25 cellular contexts compared by ENCODE assay signal in the genomic region with DNA sequence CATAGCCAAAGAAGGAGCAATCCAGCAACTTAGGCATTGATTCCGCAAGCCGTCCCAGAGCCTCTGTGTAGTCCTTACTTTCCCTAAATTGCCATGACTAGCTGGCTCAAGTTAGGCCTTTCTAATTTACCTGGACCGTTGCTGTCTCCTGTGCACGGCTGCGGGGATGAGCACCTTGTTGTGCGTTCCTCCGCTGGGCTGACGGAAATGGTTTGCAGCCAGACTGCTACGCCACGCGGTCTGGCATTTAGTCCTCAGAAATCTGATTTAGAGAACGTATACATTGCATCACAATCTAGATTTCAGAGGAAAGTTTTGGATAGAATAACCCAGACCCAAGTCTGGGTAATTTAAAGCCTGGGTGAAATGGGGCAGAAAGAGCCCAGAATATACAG.
DNase-seq lines count a peak whose midpoint lies in the region; FAIRE-seq and TF ChIP-seq lines count a peak whose summit lies in the region.
"Had no signal": no experiment of that assay in that cellular context is flagged by ENCODE, and none has a peak within 500 bp of the region (broad histone marks: within the 10 kb centered on the region; RNA-seq: fewer than 3 reads in every experiment).

No MANE protein-coding gene starts in this region.

- POLR2A ChIA-PET in Caco-2 (lab: Charles Lee), result no interaction called here

- TF ChIP-seq CTCF in 22Rv1 (IDR thresholded peaks at IDR 0.05) (no peak), Caco-2 (IDR thresholded peaks at IDR 0.05; ENCODE audit: insufficient read depth in 1 of 2, low read depth in 1 of 2, low read length in 1 of 2, severe bottlenecking in 1 of 2, unreplicated experiment in 1 of 2) (no peak), astrocyte (IDR thresholded peaks at IDR 0.05; ENCODE audit: insufficient read depth, low read depth, low read length) (no peak), thyroid gland (IDR thresholded peaks at IDR 0.05) (no peak)

- H3K27me3 Mint-ChIP-seq in Caco-2 (ENCODE audit: insufficient read depth, unreplicated experiment) (no peaks in the 10 kb centered on the region), astrocyte (ENCODE audit: low read depth, unreplicated experiment) (no peaks in the 10 kb centered on the region)
- H3K27me3 Mint-ChIP-seq: activated naive CD8-positive, alpha-beta T cell treated with anti-CD3 and anti-CD28 coated beads, Interleukin-2, amount 10 ng/mL, durations not matched to agents 7 days and 5 days; dendritic cell treated with granulocyte-macrophage colony-stimulating factor and Interleukin-4, amounts not matched to agents 40 ng/mL and 50 ng/mL, for 4 days; naive thymus-derived CD8-positive, alpha-beta T cell; stimulated activated naive CD8-positive, alpha-beta T cell treated with anti-CD3 and anti-CD28 coated beads, Interleukin-15, amount 100 ng/mL, for 72 hours had no signal

- H3K36me3 Mint-ChIP-seq in Caco-2 (ENCODE audit: insufficient read depth, unreplicated experiment) (no peaks in the 10 kb centered on the region), astrocyte (ENCODE audit: low read depth, unreplicated experiment) (no peaks in the 10 kb centered on the region)
- H3K36me3 Mint-ChIP-seq: activated naive CD8-positive, alpha-beta T cell treated with anti-CD3 and anti-CD28 coated beads, Interleukin-2, amount 10 ng/mL, durations not matched to agents 7 days and 5 days; naive thymus-derived CD8-positive, alpha-beta T cell had no signal

- BruUV-seq in Caco-2 (replicated peaks; lab: Mats Ljungman, UMichigan), result TSS peak; percentile 62

- H3K27me3 ChIP-seq in Caco-2 (replicated peaks; ENCODE audit: control insufficient read depth, insufficient read depth, low read length), result no peaks in the 10 kb centered on the region
- no peaks in the 10 kb centered on the region for H3K27me3 ChIP-seq in astrocyte (ENCODE audit: insufficient read depth, low read length)
- no peaks in the 10 kb centered on the region for H3K27me3 ChIP-seq in muscle layer of duodenum (ENCODE audit: low read depth, low read length)
- no peaks in the 10 kb centered on the region for H3K27me3 ChIP-seq in thyroid gland
- H3K27me3 ChIP-seq: ascending aorta; BLaER1 treated with 17β-estradiol and CSF1 and Interleukin-3, amounts not matched to agents 10 nM and 100 nM; gastroesophageal sphincter; left lung; tibial artery had no signal

- H3K27ac ChIP-seq in 22Rv1 (peak overlapping the region; percentile 62), astrocyte (ENCODE audit: low read depth, low read length) (no peak overlapping the region), muscle layer of duodenum (ENCODE audit: low read length) (peak overlapping the region; percentile 84), thyroid gland (no peak overlapping the region)
- H3K27ac ChIP-seq: ascending aorta; BLaER1 treated with 17β-estradiol and CSF1 and Interleukin-3, amounts not matched to agents 10 nM and 100 nM; gastroesophageal sphincter; left lung; tibial artery had no signal

- H3K4me2 ChIP-seq in astrocyte (ENCODE audit: low read length), result no peak overlapping the region

- peak overlapping the region; percentile 92 for H3K27ac Mint-ChIP-seq in Caco-2 (ENCODE audit: unreplicated experiment)
- peak overlapping the region; percentile 44 for H3K27ac Mint-ChIP-seq in astrocyte (ENCODE audit: unreplicated experiment)
- H3K27ac Mint-ChIP-seq: dendritic cell treated with granulocyte-macrophage colony-stimulating factor and Interleukin-4, amounts not matched to agents 40 ng/mL and 50 ng/mL, for 4 days had no signal

- H3K79me2 ChIP-seq in astrocyte (ENCODE audit: insufficient read depth, low read length), result no peaks in the 10 kb centered on the region

- DNase-seq in Caco-2, result no peak
- no peak for DNase-seq in astrocyte (ENCODE audit: low read depth)
- no peak for DNase-seq in thyroid gland
- no peak for DNase-seq in DMS 273 treated with DMSO at 0.1 percent for 48 hours (lab: John Stamatoyannopoulos, UW)
- no peak for DNase-seq in DMS53 (lab: John Stamatoyannopoulos, UW)
- DNase-seq: activated CD4-positive, CD25-positive, alpha-beta regulatory T cell treated with anti-CD3 and anti-CD28 coated beads, Interleukin-2, amount 50 U/mL, for 72 hours; activated naive CD8-positive, alpha-beta T cell treated with anti-CD3 and anti-CD28 coated beads, Interleukin-2, amount 10 ng/mL, durations not matched to agents 7 days and 5 days; activated T-cell treated with anti-CD3 and anti-CD28 coated beads for 4 hours; KBM-7; left lung; mesendoderm; naive thymus-derived CD8-positive, alpha-beta T cell; NCI-H1105; NCI-H187 treated with DMSO at 0.1 percent for 48 hours; NCI-H526 treated with DMSO at 0.1 percent for 48 hours; occipital lobe; stimulated activated naive CD8-positive, alpha-beta T cell treated with anti-CD3 and anti-CD28 coated beads, Interleukin-15, amount 100 ng/mL, for 72 hours; tibial artery had no signal

- H3K9ac ChIP-seq in astrocyte (ENCODE audit: low read length), result no peak overlapping the region
- H3K9ac ChIP-seq: BLaER1 treated with 17β-estradiol and CSF1 and Interleukin-3, amounts not matched to agents 10 nM and 100 nM had no signal

- intact Hi-C loops in Caco-2 (cut with micrococcal nuclease; ENCODE audit: unreplicated experiment), result no loop called here
- intact Hi-C loops in thyroid gland (cut with DNase I), result no loop called here

- H2AFZ ChIP-seq in astrocyte (ENCODE audit: low read depth, low read length), result no peak overlapping the region

- CTCF ChIA-PET in Caco-2 (lab: Charles Lee), result no interaction called here

- H3K4me3 ChIP-seq in Caco-2 (ENCODE audit: low read depth, low read length) (no peak overlapping the region), astrocyte (ENCODE audit: insufficient read depth, low read depth, low read length) (no peak overlapping the region), muscle layer of duodenum (ENCODE audit: low read depth in 1 of 2, low read length in 2 of 2) (peak overlapping the region in 1 of 2 donors; percentile 14), thyroid gland (replicated peaks in 1 of 3) (no peak overlapping the region)
- H3K4me3 ChIP-seq: ascending aorta; BLaER1 treated with 17β-estradiol and CSF1 and Interleukin-3, amounts not matched to agents 10 nM and 100 nM; gastroesophageal sphincter; left lung; tibial artery had no signal

- H3K9me3 ChIP-seq in Caco-2 (no peaks in the 10 kb centered on the region), astrocyte (ENCODE audit: insufficient read depth, low read depth, low read length) (no peaks in the 10 kb centered on the region), muscle layer of duodenum (ENCODE audit: control insufficient read depth in 1 of 2, low read length in 2 of 2) (no peaks in the 10 kb centered on the region), thyroid gland (no peaks in the 10 kb centered on the region)
- H3K9me3 ChIP-seq: ascending aorta; BLaER1 treated with 17β-estradiol and CSF1 and Interleukin-3, amounts not matched to agents 10 nM and 100 nM; gastroesophageal sphincter; left lung; tibial artery had no signal

- no peak for FAIRE-seq in astrocyte (lab: Jason Lieb, UNC)
- FAIRE-seq: HTR-8/SVneo had no signal

- peaks cover 60% of the 10 kb centered on the region for H3K4me1 ChIP-seq in Caco-2
- H3K4me1 ChIP-seq in astrocyte (ENCODE audit: insufficient read depth, low read length), result no peaks in the 10 kb centered on the region
- H3K4me1 ChIP-seq in muscle layer of duodenum (ENCODE audit: control insufficient read depth in 1 of 2, insufficient read depth in 2 of 2, low read length in 2 of 2), result no peaks in the 10 kb centered on the region
- no peaks in the 10 kb centered on the region for H3K4me1 ChIP-seq in thyroid gland
- H3K4me1 ChIP-seq: ascending aorta, gastroesophageal sphincter, tibial artery had no signal

- H3K36me3 ChIP-seq in Caco-2 (ENCODE audit: control insufficient read depth, insufficient read depth, low read length) (no peaks in the 10 kb centered on the region), astrocyte (ENCODE audit: insufficient read depth, low read length) (no peaks in the 10 kb centered on the region), muscle layer of duodenum (ENCODE audit: control insufficient read depth in 1 of 2, insufficient read depth in 2 of 2, low read length in 2 of 2) (no peaks in the 10 kb centered on the region), thyroid gland (no peaks in the 10 kb centered on the region)
- H3K36me3 ChIP-seq: ascending aorta; BLaER1 treated with 17β-estradiol and CSF1 and Interleukin-3, amounts not matched to agents 10 nM and 100 nM; gastroesophageal sphincter; left lung; tibial artery had no signal

- H3K4me3 Mint-ChIP-seq in Caco-2 (ENCODE audit: unreplicated experiment) (peak overlapping the region; percentile 56), astrocyte (ENCODE audit: unreplicated experiment) (no peak overlapping the region)
- H3K4me3 Mint-ChIP-seq: activated naive CD8-positive, alpha-beta T cell treated with anti-CD3 and anti-CD28 coated beads, Interleukin-2, amount 10 ng/mL, durations not matched to agents 7 days and 5 days; dendritic cell treated with granulocyte-macrophage colony-stimulating factor and Interleukin-4, amounts not matched to agents 40 ng/mL and 50 ng/mL, for 4 days; stimulated activated naive CD8-positive, alpha-beta T cell treated with anti-CD3 and anti-CD28 coated beads, Interleukin-15, amount 100 ng/mL, for 72 hours had no signal

- H3K9me3 Mint-ChIP-seq in Caco-2 (ENCODE audit: unreplicated experiment) (no peaks in the 10 kb centered on the region), astrocyte (ENCODE audit: unreplicated experiment) (no peaks in the 10 kb centered on the region)
- H3K9me3 Mint-ChIP-seq: activated naive CD8-positive, alpha-beta T cell treated with anti-CD3 and anti-CD28 coated beads, Interleukin-2, amount 10 ng/mL, durations not matched to agents 7 days and 5 days; dendritic cell treated with granulocyte-macrophage colony-stimulating factor and Interleukin-4, amounts not matched to agents 40 ng/mL and 50 ng/mL, for 4 days; naive thymus-derived CD8-positive, alpha-beta T cell; stimulated activated naive CD8-positive, alpha-beta T cell treated with anti-CD3 and anti-CD28 coated beads, Interleukin-15, amount 100 ng/mL, for 72 hours had no signal

- WGBS in thyroid gland, 2 donors, result 97 to 98% methylated on average over 12 of the region's 12 CpGs

- H3K4me1 Mint-ChIP-seq in Caco-2 (ENCODE audit: low read depth, unreplicated experiment) (peaks cover 36% of the 10 kb centered on the region), astrocyte (ENCODE audit: low read depth, unreplicated experiment) (peaks cover 4% of the 10 kb centered on the region)
- H3K4me1 Mint-ChIP-seq: activated naive CD8-positive, alpha-beta T cell treated with anti-CD3 and anti-CD28 coated beads, Interleukin-2, amount 10 ng/mL, durations not matched to agents 7 days and 5 days had no signal

- H4K20me1 ChIP-seq in astrocyte (ENCODE audit: insufficient read depth, low read length), result no peaks in the 10 kb centered on the region
- H4K20me1 ChIP-seq: BLaER1 treated with 17β-estradiol and CSF1 and Interleukin-3, amounts not matched to agents 10 nM and 100 nM had no signal

- no peak for TF ChIP-seq POLR2A in thyroid gland (IDR thresholded peaks at IDR 0.05)

Comparison
In these comparisons a context has a peak if more than half of its experiments do, and no peak if none do; other contexts are left out.
1. H3K27ac ChIP-seq: peak in 22Rv1 (single experiment) and muscle layer of duodenum (single experiment); none in astrocyte (single experiment) and thyroid gland (0 of 3).